ENCODE assay signal across 16 cellular contexts in genomic region chr9:14331120-14331519, GRCh38. TPM values are rescaled to one million over a fixed set of nuclear protein-coding genes. Genes with fewer than 3 reads are reported as not detected.
DNase-seq lines count a peak whose midpoint lies in the region; ATAC-seq lines count a peak whose summit lies in the region.
"Had no signal": no experiment of that assay in that cellular context is flagged by ENCODE, and none has a peak within 500 bp of the region (broad histone marks: within the 10 kb centered on the region; RNA-seq: fewer than 3 reads in every experiment).

No MANE protein-coding gene starts in this region.

- in situ Hi-C loops in G401 (cut with HindIII; ENCODE audit: low sequenced_read_pairs) = no loop called here
- in situ Hi-C loops in SK-MEL-5 (cut with HindIII; ENCODE audit: low pct_unique_long_range_greater_than_20kb, low sequenced_read_pairs) = no loop called here

- ATAC-seq in HG03354 (IDR thresholded peaks at IDR 0.05; ENCODE audit: poor library complexity, severe bottlenecking, unreplicated experiment) = no peak

- DNase-seq in G401 (ENCODE audit: low spot score) (peak; percentile 4), SK-MEL-5 (ENCODE audit: low read depth, low spot score) (peak; percentile 50), foreskin melanocyte (peak; percentile 69), NCI-H1694 (lab: John Stamatoyannopoulos, UW) (no peak), GF-D8 (lab: John Stamatoyannopoulos, UW) (no peak)
- DNase-seq: BE2C; C1 segment of cervical spinal cord; CD4-positive, CD25-positive, alpha-beta regulatory T cell; CD8-positive, alpha-beta memory T cell; COR-L47; DMS 273 treated with DMSO at 0.1 percent for 48 hours; DMS53; DND-41; EL; HCEC 1CT had no signal

RNA-seq across cellular contexts. Expression of gene NFIB, which starts 17.2 kb away (rescaled TPM):
- not detected in 2 replicates for total RNA-seq in G401 (2014; rRNA removed; shearing (Covaris generic))
- 11.7 and 15.4 TPM in 2 replicates for total RNA-seq in SK-MEL-5 (2014; rRNA removed; shearing (Covaris generic))
- 7.4 and 15.1 TPM in 2 replicates for polyA plus RNA-seq in SK-MEL-5 (2015; cell fraction: cytosol; rRNA removed)
- 12.2 and 12.3 TPM in 2 replicates for polyA plus RNA-seq in SK-MEL-5 (2015; cell fraction: nucleus; rRNA removed)
- total RNA-seq: CD8-positive, alpha-beta memory T cell had no signal
- polyA plus RNA-seq: CD4-positive, CD25-positive, alpha-beta regulatory T cell; CD8-positive, alpha-beta memory T cell had no signal

Comparison
In these comparisons a context has a peak if more than half of its experiments do, and no peak if none do; other contexts are left out.
1. DNase-seq: peak in G401 (single experiment), SK-MEL-5 (single experiment) and foreskin melanocyte (single experiment); none in NCI-H1694 (single experiment) and GF-D8 (single experiment).
2. RNA of gene NFIB, which starts 17.2 kb away (total RNA-seq): 11.7 to 15.4 TPM in SK-MEL-5; not detected in G401; every median in the first group is over 10 times any median in the second.